ENCODE assay signal across 10 cellular contexts in genomic region chr12:91111366-91112321, GRCh38. TPM values are rescaled to one million over a fixed set of nuclear protein-coding genes. Genes with fewer than 3 reads are reported as not detected.
A peak's percentile ranks its signal among the peaks of the same experiment; 100 is the strongest.
DNase-seq lines count a peak whose midpoint lies in the region; ATAC-seq and TF ChIP-seq lines count a peak whose summit lies in the region.
"Had no signal": no experiment of that assay in that cellular context is flagged by ENCODE, and none has a peak within 500 bp of the region (broad histone marks: within the 10 kb centered on the region; RNA-seq: fewer than 3 reads in every experiment).

A gene with protein sequence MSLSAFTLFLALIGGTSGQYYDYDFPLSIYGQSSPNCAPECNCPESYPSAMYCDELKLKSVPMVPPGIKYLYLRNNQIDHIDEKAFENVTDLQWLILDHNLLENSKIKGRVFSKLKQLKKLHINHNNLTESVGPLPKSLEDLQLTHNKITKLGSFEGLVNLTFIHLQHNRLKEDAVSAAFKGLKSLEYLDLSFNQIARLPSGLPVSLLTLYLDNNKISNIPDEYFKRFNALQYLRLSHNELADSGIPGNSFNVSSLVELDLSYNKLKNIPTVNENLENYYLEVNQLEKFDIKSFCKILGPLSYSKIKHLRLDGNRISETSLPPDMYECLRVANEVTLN (minus strand): TSS chr12:91111494. CDS start chr12:91108979, 2,515 bp downstream.

- H3K4me1 ChIP-seq in Peyer's patch = no peaks in the 10 kb centered on the region
- no peaks in the 10 kb centered on the region for H3K4me1 ChIP-seq in foreskin keratinocyte
- H3K4me1 ChIP-seq in effector memory CD4-positive, alpha-beta T cell (ENCODE audit: control insufficient read depth, insufficient read depth, low read length, poor library complexity, severe bottlenecking) = no peaks in the 10 kb centered on the region
- H3K4me1 ChIP-seq: spleen had no signal

- no peaks in the 10 kb centered on the region for H3K27me3 Mint-ChIP-seq in osteocyte (ENCODE audit: unreplicated experiment)

- H3K27ac ChIP-seq in Peyer's patch = peak within 1 kb of the TSS; percentile 11 to 51 (median 23)
- H3K27ac ChIP-seq in foreskin keratinocyte = no peak within 1 kb of the TSS
- no peak within 1 kb of the TSS for H3K27ac ChIP-seq in effector memory CD4-positive, alpha-beta T cell (ENCODE audit: insufficient read depth, low read length, poor library complexity, severe bottlenecking)
- H3K27ac ChIP-seq: spleen had no signal

- H3K9me3 ChIP-seq in Peyer's patch = no peaks in the 10 kb centered on the region
- H3K9me3 ChIP-seq in effector memory CD4-positive, alpha-beta T cell (ENCODE audit: control insufficient read depth, low read length) = no peaks in the 10 kb centered on the region
- H3K9me3 ChIP-seq: spleen had no signal

- ATAC-seq in foreskin keratinocyte (peak; percentile 63), GM19324 (IDR thresholded peaks at IDR 0.05; ENCODE audit: low FRiP score, unreplicated experiment) (no peak), GM19035 (IDR thresholded peaks at IDR 0.05; ENCODE audit: unreplicated experiment) (no peak)

- TF ChIP-seq POLR2A in Peyer's patch (IDR thresholded peaks at IDR 0.05) = no peak

- peaks cover 11% of the 10 kb centered on the region for H3K36me3 Mint-ChIP-seq in osteocyte (ENCODE audit: unreplicated experiment)
- H3K36me3 Mint-ChIP-seq: activated naive CD8-positive, alpha-beta T cell had no signal

- peaks cover 46% of the 10 kb centered on the region for H3K4me1 Mint-ChIP-seq in osteocyte (ENCODE audit: unreplicated experiment)

- DNase-seq in AG09319 (ENCODE audit: extremely low read depth, low read depth) (peak; percentile 64), Peyer's patch (peak in 2 of 3 donors; percentile 18 to 53), foreskin keratinocyte (no peak), osteocyte (ENCODE audit: extremely low spot score, unreplicated experiment) (no peak), NCI-H2081 treated with DMSO at 0.1 percent for 48 hours (lab: John Stamatoyannopoulos, UW) (no peak)
- DNase-seq in effector memory CD4-positive, alpha-beta T cell = no peak
- DNase-seq: spleen had no signal

- H3K27ac Mint-ChIP-seq in osteocyte (ENCODE audit: unreplicated experiment) = peak within 1 kb of the TSS; percentile 89
- H3K27ac Mint-ChIP-seq: activated naive CD8-positive, alpha-beta T cell had no signal

- H3K9me3 Mint-ChIP-seq in osteocyte (ENCODE audit: unreplicated experiment) = peaks cover 3% of the 10 kb centered on the region

- H3K27me3 ChIP-seq in Peyer's patch (no peaks in the 10 kb centered on the region), foreskin keratinocyte (no peaks in the 10 kb centered on the region)
- H3K27me3 ChIP-seq in effector memory CD4-positive, alpha-beta T cell (replicated peaks; ENCODE audit: control insufficient read depth, insufficient read depth, low read length, poor library complexity, severe bottlenecking) = no peaks in the 10 kb centered on the region
- H3K27me3 ChIP-seq: spleen had no signal

- H3K4me3 ChIP-seq in Peyer's patch = peak within 1 kb of the TSS in 3 of 4 donors; percentile 6 to 20 (median 13)
- no peak within 1 kb of the TSS for H3K4me3 ChIP-seq in effector memory CD4-positive, alpha-beta T cell (ENCODE audit: insufficient read depth, low read depth, low read length, poor library complexity, severe bottlenecking)

- peak within 1 kb of the TSS; percentile 83 for H3K4me3 Mint-ChIP-seq in osteocyte (ENCODE audit: unreplicated experiment)
- H3K4me3 Mint-ChIP-seq: activated naive CD8-positive, alpha-beta T cell had no signal

- no peaks in the 10 kb centered on the region for H3K36me3 ChIP-seq in Peyer's patch
- no peaks in the 10 kb centered on the region for H3K36me3 ChIP-seq in effector memory CD4-positive, alpha-beta T cell (ENCODE audit: control insufficient read depth, insufficient read depth, low read length)
- H3K36me3 ChIP-seq: spleen had no signal

- TF ChIP-seq CTCF in AG09319 (IDR thresholded peaks at IDR 0.05; ENCODE audit: low read depth, low read length) = no peak
- TF ChIP-seq CTCF in Peyer's patch (IDR thresholded peaks at IDR 0.05) = no peak
- TF ChIP-seq CTCF in foreskin keratinocyte (conservative IDR thresholded peaks at IDR 0.05) = no peak
- no peak for TF ChIP-seq CTCF in osteocyte (IDR thresholded peaks at IDR 0.05)

RNA-seq across cellular contexts. Expression of the gene that starts here (rescaled TPM):
- total RNA-seq in Peyer's patch = 10 to 100 TPM; 31.5 to 65.2 (median 49.9) TPM
- 0.07 TPM in 1 of 2 replicates, not detected in the other for total RNA-seq in foreskin keratinocyte
- polyA plus RNA-seq in foreskin keratinocyte = 0.06 and 0.08 TPM in 2 replicates
- 473 and 481 TPM in 2 replicates for total RNA-seq in osteocyte

Comparison
In these comparisons a context has a peak if more than half of its experiments do, and no peak if none do; other contexts are left out.
1. RNA of the gene that starts here (total RNA-seq): 473 to 481 TPM in osteocyte and 31.5 to 65.2 TPM in Peyer's patch; 0.07 TPM in foreskin keratinocyte; every median in the first group is over 10 times any median in the second.
2. Peak in ATAC-seq in foreskin keratinocyte; RNA of the gene not detected or under 1 TPM.
3. DNase-seq: peak in AG09319 (single experiment) and Peyer's patch (2 of 3); none in foreskin keratinocyte (0 of 2), osteocyte (single experiment), NCI-H2081 treated with DMSO at 0.1 percent for 48 hours (single experiment) and effector memory CD4-positive, alpha-beta T cell (0 of 3).
4. H3K27ac ChIP-seq: peak in Peyer's patch (4 of 4); none in foreskin keratinocyte (single experiment) and effector memory CD4-positive, alpha-beta T cell (single experiment).